In the genomic region with DNA sequence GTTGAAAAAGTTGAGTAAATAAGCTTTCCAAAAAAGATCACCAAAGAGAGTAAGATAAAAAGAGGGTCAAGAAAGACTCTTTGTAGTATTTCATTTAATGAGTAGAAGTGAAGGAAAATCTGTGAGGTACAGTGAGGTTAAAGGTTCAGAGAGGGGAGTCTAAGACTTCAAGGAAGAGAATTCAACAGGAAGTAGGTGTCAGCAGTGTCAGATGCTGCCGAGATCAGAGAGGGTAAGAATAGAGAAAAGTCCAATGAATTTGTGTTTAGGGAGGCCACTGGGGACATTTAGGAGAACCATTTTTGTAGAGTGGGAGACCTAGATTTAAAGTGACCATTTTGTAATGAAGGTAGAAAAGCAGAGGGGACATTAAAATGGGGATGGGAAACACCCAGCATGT, we compare ENCODE assay signal across 16 cellular contexts.
DNase-seq lines count a peak whose midpoint lies in the region; ATAC-seq, FAIRE-seq and TF ChIP-seq lines count a peak whose summit lies in the region.
"Had no signal": no experiment of that assay in that cellular context is flagged by ENCODE, and none has a peak within 500 bp of the region (broad histone marks: within the 10 kb centered on the region; RNA-seq: fewer than 3 reads in every experiment).

No MANE protein-coding gene starts in this region.

- H3K79me2 ChIP-seq in Karpas-422 (ENCODE audit: low read length), result no peaks in the 10 kb centered on the region
- H3K79me2 ChIP-seq in astrocyte (ENCODE audit: insufficient read depth, low read length), result no peaks in the 10 kb centered on the region
- H3K79me2 ChIP-seq in smooth muscle cell (ENCODE audit: low read depth), result no peaks in the 10 kb centered on the region

- H3K9me2 ChIP-seq in Karpas-422 (replicated peaks; ENCODE audit: insufficient read depth, low read length), result no peaks in the 10 kb centered on the region

- no peaks in the 10 kb centered on the region for H4K20me1 ChIP-seq in Karpas-422 (ENCODE audit: insufficient read depth, low read depth, low read length)
- H4K20me1 ChIP-seq in astrocyte (ENCODE audit: insufficient read depth, low read length), result no peaks in the 10 kb centered on the region
- H4K20me1 ChIP-seq in smooth muscle cell (ENCODE audit: low read depth), result no peaks in the 10 kb centered on the region

- CTCF ChIA-PET in activated CD8-positive, alpha-beta memory T cell treated with anti-CD3 and anti-CD28 coated beads, Interleukin-2, amount 10 ng/mL, durations not matched to agents 7 days and 5 days (lab: Charles Lee), result interaction anchor here (2.7 kb wide), 1 partner anchor 65 kb away, joined by 14 read pairs; no protein-coding TSS in a partner anchor

- peaks cover 78% of the 10 kb centered on the region for H3K4me1 ChIP-seq in Karpas-422 (ENCODE audit: low read length)
- peaks cover 16% of the 10 kb centered on the region for H3K4me1 ChIP-seq in astrocyte (ENCODE audit: insufficient read depth, low read length)
- H3K4me1 ChIP-seq in smooth muscle cell (ENCODE audit: low read depth), result peaks cover 4% of the 10 kb centered on the region
- H3K4me1 ChIP-seq: psoas muscle had no signal

- H3K9me3 Mint-ChIP-seq in activated CD8-positive, alpha-beta memory T cell treated with anti-CD3 and anti-CD28 coated beads, Interleukin-2, amount 10 ng/mL, durations not matched to agents 7 days and 5 days (ENCODE audit: low read depth), result no peaks in the 10 kb centered on the region
- H3K9me3 Mint-ChIP-seq in astrocyte (ENCODE audit: unreplicated experiment) (no peaks in the 10 kb centered on the region), type B pancreatic cell (no peaks in the 10 kb centered on the region)
- H3K9me3 Mint-ChIP-seq: GM23338 had no signal

- DNase-seq in activated CD8-positive, alpha-beta memory T cell treated with anti-CD3 and anti-CD28 coated beads, Interleukin-2, amount 10 ng/mL, durations not matched to agents 7 days and 5 days, result no peak
- no peak for DNase-seq in activated CD8-positive, alpha-beta memory T cell treated with anti-CD3 and anti-CD28 coated beads, Interleukin-2, amount 50 U/mL, for 48 hours
- peak; percentile 51 for DNase-seq in Karpas-422
- DNase-seq in astrocyte (ENCODE audit: low read depth), result no peak
- DNase-seq in smooth muscle cell (lab: John Stamatoyannopoulos, UW; ENCODE audit: unreplicated experiment), result no peak
- no peak for DNase-seq in type B pancreatic cell (ENCODE audit: extremely low spot score, unreplicated experiment)
- no peak for DNase-seq in HuH-7 (ENCODE audit: low spot score)
- DNase-seq in D721Med (ENCODE audit: insufficient read length, low spot score), result no peak
- DNase-seq: activated effector memory CD4-positive, alpha-beta T cell treated with Interleukin-2 at 50 U/mL for 16 hours; effector memory CD4-positive, alpha-beta T cell; hippocampal formation; NCI-H2081; NCI-H69; psoas muscle had no signal

- peak overlapping the region; percentile 6; the same call in 1 of the 2 replicates for H3K4me3 ChIP-seq in Karpas-422 (ENCODE audit: low read length)
- no peak overlapping the region for H3K4me3 ChIP-seq in astrocyte (ENCODE audit: insufficient read depth, low read depth, low read length)
- no peak overlapping the region for H3K4me3 ChIP-seq in smooth muscle cell
- H3K4me3 ChIP-seq: GM23338, psoas muscle had no signal

- WGBS in smooth muscle cell (ENCODE audit: low lambda C conversion rate), result 87% methylated on average over 1 of the region's 1 CpG

- TF ChIP-seq CTCF in astrocyte (IDR thresholded peaks at IDR 0.05; ENCODE audit: insufficient read depth, low read depth, low read length) (no peak), smooth muscle cell (IDR thresholded peaks at IDR 0.05; ENCODE audit: borderline replicate concordance, insufficient read depth, poor library complexity, severe bottlenecking) (no peak), type B pancreatic cell (conservative IDR thresholded peaks at IDR 0.05) (no peak), D721Med (IDR thresholded peaks at IDR 0.05; ENCODE audit: insufficient read depth, missing control alignments) (no peak)

- H3K4me2 ChIP-seq in Karpas-422 (ENCODE audit: low read depth, low read length, poor library complexity, severe bottlenecking), result peak overlapping the region; percentile 33
- peak overlapping the region; percentile 68 for H3K4me2 ChIP-seq in astrocyte (ENCODE audit: low read length)
- H3K4me2 ChIP-seq in smooth muscle cell, result no peak overlapping the region
- H3K4me2 ChIP-seq: GM23338 had no signal

- H3K9ac ChIP-seq in Karpas-422 (ENCODE audit: low read length) (no peak overlapping the region), astrocyte (ENCODE audit: low read length) (peak overlapping the region; percentile 16), smooth muscle cell (ENCODE audit: low read depth) (no peak overlapping the region)

- H3K36me3 ChIP-seq in Karpas-422 (ENCODE audit: insufficient read depth, low read length) (no peaks in the 10 kb centered on the region), astrocyte (ENCODE audit: insufficient read depth, low read length) (no peaks in the 10 kb centered on the region), smooth muscle cell (ENCODE audit: low read depth) (no peaks in the 10 kb centered on the region)

- H2AFZ ChIP-seq in Karpas-422 (ENCODE audit: low read length), result peak overlapping the region; percentile 90
- peak overlapping the region; percentile 57 for H2AFZ ChIP-seq in astrocyte (ENCODE audit: low read depth, low read length)
- peak overlapping the region; percentile 56 for H2AFZ ChIP-seq in smooth muscle cell (ENCODE audit: low read depth)
- H2AFZ ChIP-seq: GM23338 had no signal

- H3K27me3 ChIP-seq in Karpas-422 (ENCODE audit: low read length), result no peaks in the 10 kb centered on the region
- H3K27me3 ChIP-seq in astrocyte (ENCODE audit: insufficient read depth, low read length), result no peaks in the 10 kb centered on the region
- H3K27me3 ChIP-seq in smooth muscle cell (ENCODE audit: low read depth), result no peaks in the 10 kb centered on the region

- peaks cover 2% of the 10 kb centered on the region for H3K36me3 Mint-ChIP-seq in activated CD8-positive, alpha-beta memory T cell treated with anti-CD3 and anti-CD28 coated beads, Interleukin-2, amount 10 ng/mL, durations not matched to agents 7 days and 5 days
- H3K36me3 Mint-ChIP-seq in astrocyte (ENCODE audit: low read depth, unreplicated experiment) (no peaks in the 10 kb centered on the region), type B pancreatic cell (no peaks in the 10 kb centered on the region)

- H3K9me3 ChIP-seq in Karpas-422 (ENCODE audit: low read length), result no peaks in the 10 kb centered on the region
- H3K9me3 ChIP-seq in astrocyte (ENCODE audit: insufficient read depth, low read depth, low read length), result no peaks in the 10 kb centered on the region
- no peaks in the 10 kb centered on the region for H3K9me3 ChIP-seq in smooth muscle cell (replicated peaks; ENCODE audit: low read depth)
- H3K9me3 ChIP-seq: psoas muscle had no signal

- H3K27me3 Mint-ChIP-seq in activated CD8-positive, alpha-beta memory T cell treated with anti-CD3 and anti-CD28 coated beads, Interleukin-2, amount 10 ng/mL, durations not matched to agents 7 days and 5 days, result no peaks in the 10 kb centered on the region
- H3K27me3 Mint-ChIP-seq in astrocyte (ENCODE audit: low read depth, unreplicated experiment), result no peaks in the 10 kb centered on the region
- peaks cover 5% of the 10 kb centered on the region for H3K27me3 Mint-ChIP-seq in type B pancreatic cell

- H3F3A ChIP-seq in smooth muscle cell (ENCODE audit: low read depth), result peaks cover 12% of the 10 kb centered on the region

- peak overlapping the region; percentile 3; the same call in 1 of the 2 replicates for H3K27ac ChIP-seq in Karpas-422 (ENCODE audit: low read length)
- peak overlapping the region; percentile 46 for H3K27ac ChIP-seq in astrocyte (ENCODE audit: low read depth, low read length)
- no peak overlapping the region for H3K27ac ChIP-seq in smooth muscle cell (ENCODE audit: low read depth)
- H3K27ac ChIP-seq: psoas muscle had no signal

- peak overlapping the region; percentile 84 for H3K27ac Mint-ChIP-seq in activated CD8-positive, alpha-beta memory T cell treated with anti-CD3 and anti-CD28 coated beads, Interleukin-2, amount 10 ng/mL, durations not matched to agents 7 days and 5 days
- no peak overlapping the region for H3K27ac Mint-ChIP-seq in astrocyte (ENCODE audit: unreplicated experiment)
- no peak overlapping the region for H3K27ac Mint-ChIP-seq in type B pancreatic cell
- H3K27ac Mint-ChIP-seq: GM23338 had no signal

- peaks cover 48% of the 10 kb centered on the region for H3K4me1 Mint-ChIP-seq in activated CD8-positive, alpha-beta memory T cell treated with anti-CD3 and anti-CD28 coated beads, Interleukin-2, amount 10 ng/mL, durations not matched to agents 7 days and 5 days
- peaks cover 19% of the 10 kb centered on the region for H3K4me1 Mint-ChIP-seq in astrocyte (ENCODE audit: low read depth, unreplicated experiment)
- H3K4me1 Mint-ChIP-seq in type B pancreatic cell (ENCODE audit: unreplicated experiment), result no peaks in the 10 kb centered on the region

- peak overlapping the region; percentile 66 for H3K4me3 Mint-ChIP-seq in activated CD8-positive, alpha-beta memory T cell treated with anti-CD3 and anti-CD28 coated beads, Interleukin-2, amount 10 ng/mL, durations not matched to agents 7 days and 5 days
- H3K4me3 Mint-ChIP-seq in astrocyte (ENCODE audit: unreplicated experiment), result no peak overlapping the region
- H3K4me3 Mint-ChIP-seq in type B pancreatic cell, result no peak overlapping the region
- H3K4me3 Mint-ChIP-seq: GM23338 had no signal

- FAIRE-seq in astrocyte (lab: Jason Lieb, UNC) (no peak), D721Med (lab: Jason Lieb, UNC) (no peak)
- FAIRE-seq: bronchial epithelial cell had no signal

- peak; percentile 62 for ATAC-seq in activated CD8-positive, alpha-beta memory T cell treated with anti-CD3 and anti-CD28 coated beads, Interleukin-2, amount 10 ng/mL, durations not matched to agents 7 days and 5 days
- ATAC-seq: GM23338, psoas muscle had no signal
